In the genomic region with DNA sequence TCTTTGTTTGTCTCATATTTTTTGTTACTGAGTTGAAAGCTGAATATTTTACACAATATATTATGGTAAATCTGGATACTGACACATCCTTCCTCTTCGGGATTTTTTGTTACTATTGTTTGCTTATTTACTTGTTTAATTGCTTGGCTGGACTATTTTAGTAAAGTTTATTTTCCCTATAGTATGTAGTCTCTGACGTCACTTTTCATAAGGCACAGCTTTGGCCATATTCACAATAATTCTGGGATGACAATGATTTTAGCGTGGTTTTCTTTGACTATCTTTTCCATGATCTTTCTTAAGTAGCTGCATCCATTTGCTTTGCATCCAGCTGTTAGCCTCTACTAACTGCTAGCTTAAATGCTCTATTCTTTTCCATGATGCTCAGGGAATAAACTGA, we compare ENCODE assay signal across 28 cellular contexts.
"Had no signal": no experiment of that assay in that cellular context is flagged by ENCODE, and none has a peak within 500 bp of the region (broad histone marks: within the 10 kb centered on the region; RNA-seq: fewer than 3 reads in every experiment).

No MANE protein-coding gene starts in this region.

- H3K9me3 ChIP-seq: esophagus squamous epithelium, gastrocnemius medialis, left lung, lower lobe of right lung, mucosa of descending colon had no signal

- H3K27me3 ChIP-seq: dorsolateral prefrontal cortex, esophagus squamous epithelium, gastrocnemius medialis, heart right ventricle, left lung had no signal

- H3K4me3 ChIP-seq: coronary artery, dorsolateral prefrontal cortex, esophagus squamous epithelium, gastrocnemius medialis, heart right ventricle, left lung, lower lobe of right lung, mucosa of descending colon had no signal

- DNase-seq: dermis blood vessel endothelial cell; dorsolateral prefrontal cortex; effector CD8-positive, alpha-beta T cell; effector memory CD8-positive, alpha-beta T cell; endodermal cell; erythroblast; esophagus squamous epithelium; foreskin fibroblast; foreskin melanocyte; gastrocnemius medialis; glutamatergic neuron; head of caudate nucleus; heart right ventricle; hippocampal formation; left cardiac atrium; left lung; left ventricle myocardium superior; lower lobe of right lung; mesenchymal stem cell; mucosa of descending colon; naive B cell had no signal

- H3K36me3 ChIP-seq: esophagus squamous epithelium, gastrocnemius medialis, heart right ventricle, left lung, lower lobe of right lung had no signal

- H3K27ac ChIP-seq: coronary artery, dorsolateral prefrontal cortex, epithelial cell of prostate, esophagus squamous epithelium, gastrocnemius medialis, heart right ventricle, left lung, lower lobe of right lung had no signal

- ATAC-seq: effector memory CD8-positive, alpha-beta T cell; esophagus mucosa; gastrocnemius medialis; heart right ventricle; left cardiac atrium; left lung; left ventricle myocardium superior; lower lobe of right lung; mucosa of descending colon had no signal

- H3K4me1 ChIP-seq: esophagus squamous epithelium, gastrocnemius medialis, heart right ventricle, left lung, lower lobe of right lung had no signal

- FAIRE-seq: colon, endometrium, islet of Langerhans, keratinocyte had no signal
